9 cellular contexts compared by ENCODE assay signal in genomic region chr6:9250852-9251251, GRCh38.
A peak's percentile ranks its signal among the peaks of the same experiment; 100 is the strongest.
DNase-seq lines count a peak whose midpoint lies in the region; ATAC-seq, FAIRE-seq and TF ChIP-seq lines count a peak whose summit lies in the region.
"Had no signal": no experiment of that assay in that cellular context is flagged by ENCODE, and none has a peak within 500 bp of the region (broad histone marks: within the 10 kb centered on the region; RNA-seq: fewer than 3 reads in every experiment).

No MANE protein-coding gene starts in this region.

- H3K27me3 ChIP-seq in GM12878 (replicated peaks in 1 of 2; ENCODE audit: control insufficient read depth in 2 of 2, insufficient read depth in 2 of 2, low read length in 1 of 2) = no peaks in the 10 kb centered on the region

- H3K9ac ChIP-seq in GM12878 (ENCODE audit: control insufficient read depth, insufficient read depth, low read length) = no peak overlapping the region

- H3K4me2 ChIP-seq in GM12878 (ENCODE audit: control insufficient read depth, insufficient read depth) = no peak overlapping the region

- TF ChIP-seq EP300 in GM12878 (IDR thresholded peaks at IDR 0.05; ENCODE audit: borderline replicate concordance in 1 of 2, control insufficient read depth in 1 of 2, low read depth in 2 of 2, low read length in 2 of 2) = no peak

- SMC1A ChIA-PET in GM12878 (lab: Charles Lee; ENCODE audit: uncharacterized antibody, unreplicated experiment) = interaction anchor here (0.5 to 1.8 kb wide), 3 partner anchors 162 to 1192 kb away, joined by 3 to 5 read pairs (median 4); no protein-coding TSS in a partner anchor

- no TSS peak for BruUV-seq in GM12878 (replicated peaks; lab: Mats Ljungman, UMichigan)

- H3K9me3 ChIP-seq in GM12878 (replicated peaks; ENCODE audit: control insufficient read depth, insufficient read depth, low read length) = no peaks in the 10 kb centered on the region

- no peak overlapping the region for H2AFZ ChIP-seq in GM12878 (ENCODE audit: control insufficient read depth, low read depth, low read length)

- no peaks in the 10 kb centered on the region for H3K79me2 ChIP-seq in GM12878 (ENCODE audit: control insufficient read depth, insufficient read depth, low read length)

- TF ChIP-seq RAD21 in GM12878 (IDR thresholded peaks at IDR 0.05; ENCODE audit: insufficient read depth, low read depth, low read length) = peak; percentile 87

- no peaks in the 10 kb centered on the region for H4K20me1 ChIP-seq in GM12878 (ENCODE audit: control insufficient read depth, insufficient read depth)

- WGBS in GM12878 (ENCODE audit: insufficient coverage, insufficient replicate concordance, low lambda C conversion rate, missing lambda C conversion rate) = 1% methylated on average over 9 of the region's 9 CpGs

- peak; percentile 52 for TF ChIP-seq CTCF in GM10266 (IDR thresholded peaks at IDR 0.05; ENCODE audit: control insufficient read depth, insufficient read depth, low read depth, missing control alignments)
- peak; percentile 30 to 67 (median 43); a peak in 4 of 6 replicates for TF ChIP-seq CTCF in GM12878 (IDR thresholded peaks at IDR 0.05 in 2 of 3, conservative IDR thresholded peaks at IDR 0.05 in 1 of 3; ENCODE audit: control insufficient read depth in 2 of 3, extremely low read depth in 1 of 3, insufficient read depth in 1 of 3, low read depth in 3 of 3, low read length in 3 of 3)
- no peak for TF ChIP-seq CTCF in coronary artery (IDR thresholded peaks at IDR 0.05)

- intact Hi-C loops in GM12878 (cut with micrococcal nuclease; ENCODE audit: unreplicated experiment) = loop anchor here (1.0 to 2.0 kb wide), 2 partner anchors 162 to 1178 kb away; no protein-coding TSS in a partner anchor

- in situ Hi-C loops in GM12878 (cut with MboI) = no loop called here

- H3K4me3 ChIP-seq in GM12878 (no peak overlapping the region), coronary artery (no peak overlapping the region)
- H3K4me3 ChIP-seq: lung had no signal

- no peaks in the 10 kb centered on the region for H3K36me3 ChIP-seq in GM12878 (ENCODE audit: control insufficient read depth in 2 of 2, insufficient read depth in 2 of 2, low read length in 1 of 2)

- no peaks in the 10 kb centered on the region for H3K4me1 ChIP-seq in GM12878 (ENCODE audit: control insufficient read depth, insufficient read depth, low read length)

- POLR2A ChIA-PET in GM12878 (lab: Charles Lee) = no interaction called here

- H3K27ac ChIP-seq in GM12878 (ENCODE audit: control insufficient read depth, insufficient read depth) (no peak overlapping the region), coronary artery (no peak overlapping the region)

- DNase-seq in GM10266 (ENCODE audit: extremely low spot score) = no peak
- peak; percentile 45 to 52 for DNase-seq in NCI-H1930 (lab: John Stamatoyannopoulos, UW)
- no peak for DNase-seq in GM12878 (ENCODE audit: low read depth, low spot score)
- peak; percentile 52 for DNase-seq in left lobe of liver (ENCODE audit: low spot score)
- DNase-seq in coronary artery (ENCODE audit: low spot score) = no peak

- no peak for FAIRE-seq in GM12878 (lab: Jason Lieb, UNC)

- RAD21 ChIA-PET in GM12878 (lab: Charles Lee; ENCODE audit: unreplicated experiment) = interaction anchor here (1.2 to 2.2 kb wide), 2 partner anchors 1178 to 1184 kb away, joined by 3 to 12 read pairs; no protein-coding TSS in a partner anchor

- peak; percentile 49; the same call in 2 of the 3 replicates for ATAC-seq in GM12878
- peak; percentile 85 for ATAC-seq in left lobe of liver
- ATAC-seq in GM21786 (IDR thresholded peaks at IDR 0.05; ENCODE audit: unreplicated experiment) = no peak
- no peak for ATAC-seq in GM18519 (IDR thresholded peaks at IDR 0.05; ENCODE audit: low FRiP score, unreplicated experiment)
- no peak for ATAC-seq in GM21619 (IDR thresholded peaks at IDR 0.05; ENCODE audit: unreplicated experiment)

- CTCF ChIA-PET in GM12878 (lab: Yijun Ruan, JAX) = interaction anchor here (0.6 to 3.7 kb wide), 9 partner anchors 14 to 1184 kb away, joined by 3 to 33 read pairs (median 4); no protein-coding TSS in a partner anchor

- TF ChIP-seq POLR2A in GM12878 (IDR thresholded peaks at IDR 0.05; ENCODE audit: low read depth, low read length) = no peak

TF ChIP-seq in GM12878, 131 proteins besides CTCF, POLR2A, EP300 and RAD21:
- TF ChIP-seq PKNOX1 (IDR thresholded peaks at IDR 0.05) (no peak), SMC3 (IDR thresholded peaks at IDR 0.05; ENCODE audit: borderline replicate concordance, low read length) (peak; percentile 53; the same call in 1 of the 2 replicates), IRF4 (IDR thresholded peaks at IDR 0.05; ENCODE audit: low read depth, low read length) (peak; percentile 45; the same call in 1 of the 2 replicates), TBL1XR1 (IDR thresholded peaks at IDR 0.05; ENCODE audit: low read depth, low read length) (no peak), E4F1 (IDR thresholded peaks at IDR 0.05; ENCODE audit: borderline replicate concordance, partially characterized antibody) (no peak), ZBTB40 (IDR thresholded peaks at IDR 0.05; ENCODE audit: borderline replicate concordance) (no peak)
TF ChIP-seq in GM12878: peak in this region for 2.

Comparison
In these comparisons a context has a peak if more than half of its experiments do, and no peak if none do; other contexts are left out.
1. DNase-seq: peak in NCI-H1930 (2 of 2) and left lobe of liver (single experiment); none in GM10266 (single experiment), GM12878 (single experiment) and coronary artery (single experiment).
2. ATAC-seq: peak in GM12878 (single experiment) and left lobe of liver (single experiment); none in GM21786 (single experiment), GM18519 (single experiment) and GM21619 (single experiment).